Comparison of ENCODE assay signal across 8 cellular contexts in the genomic region with DNA sequence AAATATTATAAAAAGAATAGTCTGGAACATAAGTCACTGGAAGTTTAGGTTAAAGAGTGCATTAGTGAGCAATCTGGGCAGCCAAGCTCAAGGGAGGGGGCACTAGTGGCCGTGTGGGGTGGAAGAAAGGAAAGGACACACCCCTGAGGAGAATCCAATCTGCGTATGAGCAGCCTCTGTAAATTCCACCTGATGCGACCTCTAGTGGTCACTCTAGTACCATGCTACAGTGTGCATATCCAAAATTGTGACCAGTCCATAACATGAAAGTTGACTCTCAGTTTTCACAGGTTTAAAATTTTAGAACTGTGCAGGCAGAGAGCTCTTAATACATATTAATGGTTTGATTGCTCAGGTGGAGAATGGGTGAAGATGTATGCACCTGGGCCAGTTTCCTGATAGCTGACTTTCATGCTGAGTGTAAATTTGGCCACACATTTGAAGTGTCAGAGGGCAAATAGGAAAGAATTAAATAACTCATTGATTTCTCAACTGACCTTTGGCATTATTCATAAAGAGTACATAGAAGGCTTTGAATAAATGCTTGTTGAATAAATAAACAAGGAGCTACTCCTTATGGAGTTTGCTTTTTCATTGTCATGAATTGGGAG.
DNase-seq lines count a peak whose midpoint lies in the region; ATAC-seq and TF ChIP-seq lines count a peak whose summit lies in the region.

No MANE protein-coding gene starts in this region.

- peaks cover 0 to 12% (median 7%) of the 10 kb centered on the region in 9 donors for H3K9me3 Mint-ChIP-seq in naive thymus-derived CD8-positive, alpha-beta T cell

- H3K36me3 Mint-ChIP-seq in naive thymus-derived CD8-positive, alpha-beta T cell: peaks cover 0 to 8% (median 2%) of the 10 kb centered on the region in 3 donors

- H3K36me3 ChIP-seq in upper lobe of right lung: no peaks in the 10 kb centered on the region

- TF ChIP-seq CTCF in upper lobe of right lung (IDR thresholded peaks at IDR 0.05): peak; percentile 97

- no peak overlapping the region for H3K4me3 ChIP-seq in upper lobe of right lung

- no peak overlapping the region for H3K27ac ChIP-seq in upper lobe of right lung

- H3K9me3 ChIP-seq in upper lobe of right lung: no peaks in the 10 kb centered on the region

- intact Hi-C loops in upper lobe of right lung (cut with DNase I): no loop called here

- peaks cover 0 to 6% (median 4%) of the 10 kb centered on the region in 4 donors for H3K4me1 Mint-ChIP-seq in naive thymus-derived CD8-positive, alpha-beta T cell

- H3K4me1 ChIP-seq in upper lobe of right lung: no peaks in the 10 kb centered on the region

- no peak overlapping the region for H3K27ac Mint-ChIP-seq in naive thymus-derived CD8-positive, alpha-beta T cell

- POLR2A ChIA-PET in naive thymus-derived CD8-positive, alpha-beta T cell (lab: Charles Lee): no interaction called here

- H3K27me3 ChIP-seq in upper lobe of right lung: no peaks in the 10 kb centered on the region

- no peak overlapping the region for H3K4me3 Mint-ChIP-seq in naive thymus-derived CD8-positive, alpha-beta T cell

- peaks cover 0 to 4% (median 2%) of the 10 kb centered on the region in 5 donors for H3K27me3 Mint-ChIP-seq in naive thymus-derived CD8-positive, alpha-beta T cell

- peak; percentile 41 for DNase-seq in DMS114 treated with DMSO at 0.1 percent for 48 hours (lab: John Stamatoyannopoulos, UW; ENCODE audit: unreplicated experiment)
- peak; percentile 22 for DNase-seq in NCI-H510A treated with DMSO at 0.1 percent for 48 hours (lab: John Stamatoyannopoulos, UW)
- DNase-seq in activated CD4-positive, alpha-beta T cell treated with anti-CD3 and anti-CD28 coated beads, Interleukin-2, amount 50 U/mL, for 48 hours: peak; percentile 29 to 58
- peak in 9 of 10 donors; percentile 14 to 71 (median 36) for DNase-seq in naive thymus-derived CD8-positive, alpha-beta T cell
- DNase-seq in upper lobe of right lung: no peak

- peak; percentile 96 for ATAC-seq in GM19455 (IDR thresholded peaks at IDR 0.05; ENCODE audit: unreplicated experiment)
- peak; percentile 96 for ATAC-seq in HG03439 (IDR thresholded peaks at IDR 0.05; ENCODE audit: unreplicated experiment)
- peak; percentile 86 for ATAC-seq in esophagus mucosa
- peak; percentile 76 to 95 for ATAC-seq in naive thymus-derived CD8-positive, alpha-beta T cell
- ATAC-seq in upper lobe of right lung: peak; percentile 96
